In genomic region chr22:20129747-20130014, GRCh38 we compare ENCODE assay signal across 16 cellular contexts. TPM values are rescaled to one million over a fixed set of nuclear protein-coding genes. Genes with fewer than 3 reads are reported as not detected.
DNase-seq lines count a peak whose midpoint lies in the region; ATAC-seq and TF ChIP-seq lines count a peak whose summit lies in the region.
"Had no signal": no experiment of that assay in that cellular context is flagged by ENCODE, and none has a peak within 500 bp of the region (broad histone marks: within the 10 kb centered on the region; RNA-seq: fewer than 3 reads in every experiment).

No MANE protein-coding gene starts in this region.

- TF ChIP-seq CTCF in 22Rv1 (IDR thresholded peaks at IDR 0.05) (no peak), natural killer cell (IDR thresholded peaks at IDR 0.05) (no peak)

- ATAC-seq in natural killer cell: no peak
- ATAC-seq in GM18873 (IDR thresholded peaks at IDR 0.05; ENCODE audit: low FRiP score, unreplicated experiment): no peak

- no peak overlapping the region for H3K4me3 ChIP-seq in BLaER1 treated with 17β-estradiol and CSF1 and Interleukin-3, amounts not matched to agents 10 nM and 100 nM
- H3K4me3 ChIP-seq: esophagus squamous epithelium, SK-N-MC, skin epidermis, vagina had no signal

- DNase-seq in activated T-helper 1 cell treated with anti-CD3 and anti-CD28 coated beads, Interleukin-12 subunit alpha, Interleukin-12 subunit beta, Interleukin-2, Interleukin-4 antibody, amounts not matched to agents 30 ng/mL and 10 ng/mL and 1 ng/mL, durations not matched to agents 14 hours and 24 hours and 36 hours (ENCODE audit: low spot score): no peak
- DNase-seq in natural killer cell (no peak), occipital lobe (lab: John Stamatoyannopoulos, UW) (no peak), C1 segment of cervical spinal cord (lab: John Stamatoyannopoulos, UW) (no peak)
- DNase-seq: activated B cell treated with CpG ODN at 0.5 μM for 24 hours, esophagus squamous epithelium, GDM1 had no signal

- H3K9ac ChIP-seq in BLaER1 treated with 17β-estradiol and CSF1 and Interleukin-3, amounts not matched to agents 10 nM and 100 nM: 0 out of 22 replicates have a peak overlapping the region, but pooled peaks of 3 of the 11 experiments have one; percentile 8 to 87 (median 24)

- no peaks in the 10 kb centered on the region for H3K27me3 Mint-ChIP-seq in activated T-helper 1 cell treated with anti-CD3 and anti-CD28 coated beads, Interleukin-12 subunit alpha, Interleukin-12 subunit beta, Interleukin-2, Interleukin-4 antibody, amounts not matched to agents 30 ng/mL and 10 ng/mL and 1 ng/mL, durations not matched to agents 14 hours and 24 hours and 36 hours (ENCODE audit: insufficient read depth)
- no peaks in the 10 kb centered on the region for H3K27me3 Mint-ChIP-seq in natural killer cell (ENCODE audit: low read depth in 2 of 2)
- H3K27me3 Mint-ChIP-seq: activated B cell treated with CpG ODN at 0.5 μM for 24 hours had no signal

- peak overlapping the region in 10 of 11 experiments; percentile 5 to 99 (median 73); a peak in 11 of 22 replicates for H3K4me2 ChIP-seq in BLaER1 treated with 17β-estradiol and CSF1 and Interleukin-3, amounts not matched to agents 10 nM and 100 nM

- peak overlapping the region; percentile 74 for H3K27ac ChIP-seq in 22Rv1
- H3K27ac ChIP-seq in BLaER1 treated with 17β-estradiol and CSF1 and Interleukin-3, amounts not matched to agents 10 nM and 100 nM: no peak overlapping the region
- H3K27ac ChIP-seq: SK-N-MC had no signal

- H3K27ac Mint-ChIP-seq in activated T-helper 1 cell treated with anti-CD3 and anti-CD28 coated beads, Interleukin-12 subunit alpha, Interleukin-12 subunit beta, Interleukin-2, Interleukin-4 antibody, amounts not matched to agents 30 ng/mL and 10 ng/mL and 1 ng/mL, durations not matched to agents 14 hours and 24 hours and 36 hours: no peak overlapping the region
- no peak overlapping the region for H3K27ac Mint-ChIP-seq in natural killer cell
- H3K27ac Mint-ChIP-seq: activated naive CD4-positive, alpha-beta T cell treated with anti-CD3 and anti-CD28 coated beads for 36 hours had no signal

- H4K20me1 ChIP-seq in BLaER1 treated with 17β-estradiol and CSF1 and Interleukin-3, amounts not matched to agents 10 nM and 100 nM: peaks cover 20 to 89% (median 88%) of the 10 kb centered on the region in 11 experiments; a peak in 21 of 22 replicates

- no peaks in the 10 kb centered on the region for H3K27me3 ChIP-seq in BLaER1 treated with 17β-estradiol and CSF1 and Interleukin-3, amounts not matched to agents 10 nM and 100 nM
- H3K27me3 ChIP-seq: esophagus squamous epithelium, vagina had no signal

- peak overlapping the region; percentile 33 for H3K4me3 Mint-ChIP-seq in activated T-helper 1 cell treated with anti-CD3 and anti-CD28 coated beads, Interleukin-12 subunit alpha, Interleukin-12 subunit beta, Interleukin-2, Interleukin-4 antibody, amounts not matched to agents 30 ng/mL and 10 ng/mL and 1 ng/mL, durations not matched to agents 14 hours and 24 hours and 36 hours
- peak overlapping the region; percentile 60 for H3K4me3 Mint-ChIP-seq in natural killer cell

- peaks cover 20% of the 10 kb centered on the region for H3K36me3 Mint-ChIP-seq in activated T-helper 1 cell treated with anti-CD3 and anti-CD28 coated beads, Interleukin-12 subunit alpha, Interleukin-12 subunit beta, Interleukin-2, Interleukin-4 antibody, amounts not matched to agents 30 ng/mL and 10 ng/mL and 1 ng/mL, durations not matched to agents 14 hours and 24 hours and 36 hours (ENCODE audit: low read depth)
- no peaks in the 10 kb centered on the region for H3K36me3 Mint-ChIP-seq in natural killer cell

- H3K9me3 ChIP-seq in BLaER1 treated with 17β-estradiol and CSF1 and Interleukin-3, amounts not matched to agents 10 nM and 100 nM (replicated peaks in 1 of 11): no peaks in the 10 kb centered on the region
- H3K9me3 ChIP-seq: esophagus squamous epithelium, vagina had no signal

- peaks cover 10% of the 10 kb centered on the region for H3K4me1 Mint-ChIP-seq in activated T-helper 1 cell treated with anti-CD3 and anti-CD28 coated beads, Interleukin-12 subunit alpha, Interleukin-12 subunit beta, Interleukin-2, Interleukin-4 antibody, amounts not matched to agents 30 ng/mL and 10 ng/mL and 1 ng/mL, durations not matched to agents 14 hours and 24 hours and 36 hours (ENCODE audit: low read depth)
- H3K4me1 Mint-ChIP-seq in natural killer cell: peaks cover 0 to 27% of the 10 kb centered on the region in 2 donors

- intact Hi-C loops in activated T-helper 1 cell treated with anti-CD3 and anti-CD28 coated beads, Interleukin-12 subunit alpha, Interleukin-12 subunit beta, Interleukin-2, Interleukin-4 antibody, amounts not matched to agents 30 ng/mL and 10 ng/mL and 1 ng/mL, durations not matched to agents 14 hours and 24 hours and 36 hours (cut with micrococcal nuclease): loop anchor here (1.0 to 2.0 kb wide), 2 partner anchors 109 to 159 kb away; partner anchors contain the start of gene TANGO2
- intact Hi-C loops in natural killer cell (cut with micrococcal nuclease): loop anchor here (2.0 to 5.0 kb wide), 2 partner anchors 13 to 157 kb away; partner anchors contain the start of genes RANBP1 and TRMT2A

- H3K9me3 Mint-ChIP-seq in activated T-helper 1 cell treated with anti-CD3 and anti-CD28 coated beads, Interleukin-12 subunit alpha, Interleukin-12 subunit beta, Interleukin-2, Interleukin-4 antibody, amounts not matched to agents 30 ng/mL and 10 ng/mL and 1 ng/mL, durations not matched to agents 14 hours and 24 hours and 36 hours: no peaks in the 10 kb centered on the region
- no peaks in the 10 kb centered on the region for H3K9me3 Mint-ChIP-seq in natural killer cell
- H3K9me3 Mint-ChIP-seq: activated B cell treated with CpG ODN at 0.5 μM for 24 hours; activated naive CD4-positive, alpha-beta T cell treated with anti-CD3 and anti-CD28 coated beads for 36 hours; activated T-cell treated with anti-CD3 and anti-CD28 coated beads, Interleukin-2, amount 50 U/mL, for 4 hours had no signal

- H3K36me3 ChIP-seq in BLaER1 treated with 17β-estradiol and CSF1 and Interleukin-3, amounts not matched to agents 10 nM and 100 nM: peaks cover 31 to 48% (median 39%) of the 10 kb centered on the region in 11 experiments

- peaks cover 30 to 88% (median 70%) of the 10 kb centered on the region in 10 experiments for H3K4me1 ChIP-seq in BLaER1 treated with 17β-estradiol and CSF1 and Interleukin-3, amounts not matched to agents 10 nM and 100 nM

RNA-seq across cellular contexts. Expression of gene ZDHHC8, which starts 1.9 kb away (rescaled TPM):
- 83.9 and 92.3 TPM in 2 replicates for total RNA-seq in activated T-helper 1 cell treated with anti-CD3 and anti-CD28 coated beads, Interleukin-12 subunit alpha, Interleukin-12 subunit beta, Interleukin-2, Interleukin-4 antibody, amounts not matched to agents 30 ng/mL and 10 ng/mL and 1 ng/mL, durations not matched to agents 14 hours and 24 hours and 36 hours
- total RNA-seq in natural killer cell (10 to 100 TPM; 64.0 to 75.6 (median 65.3) TPM), occipital lobe (3.3 TPM)

RNA-seq across cellular contexts. Expression of gene TRMT2A, which starts 12.7 kb away (rescaled TPM):
- 142 and 161 TPM in 2 replicates for total RNA-seq in activated T-helper 1 cell treated with anti-CD3 and anti-CD28 coated beads, Interleukin-12 subunit alpha, Interleukin-12 subunit beta, Interleukin-2, Interleukin-4 antibody, amounts not matched to agents 30 ng/mL and 10 ng/mL and 1 ng/mL, durations not matched to agents 14 hours and 24 hours and 36 hours
- total RNA-seq in natural killer cell (100 to 1,000 TPM in 1 of 3 donors, 10 to 100 TPM in 2; 86.4 to 104 (median 86.5) TPM), occipital lobe (25.9 TPM)

RNA-seq across cellular contexts. Expression of gene RANBP1, which starts 13.8 kb away (rescaled TPM):
- total RNA-seq in activated T-helper 1 cell treated with anti-CD3 and anti-CD28 coated beads, Interleukin-12 subunit alpha, Interleukin-12 subunit beta, Interleukin-2, Interleukin-4 antibody, amounts not matched to agents 30 ng/mL and 10 ng/mL and 1 ng/mL, durations not matched to agents 14 hours and 24 hours and 36 hours: 509 and 524 TPM in 2 replicates
- total RNA-seq in natural killer cell (10 to 100 TPM; 54.0 to 61.0 (median 56.3) TPM), occipital lobe (90.6 TPM)

RNA-seq across cellular contexts. Expression of gene CCDC188, which starts 21.2 kb away (rescaled TPM):
- total RNA-seq in activated T-helper 1 cell treated with anti-CD3 and anti-CD28 coated beads, Interleukin-12 subunit alpha, Interleukin-12 subunit beta, Interleukin-2, Interleukin-4 antibody, amounts not matched to agents 30 ng/mL and 10 ng/mL and 1 ng/mL, durations not matched to agents 14 hours and 24 hours and 36 hours: 0.26 TPM in 1 of 2 replicates, not detected in the other
- total RNA-seq in natural killer cell: under 1 TPM in 1 of 3 donors, not detected in 2; 0.64 TPM
- total RNA-seq in occipital lobe: not detected
- total RNA-seq: activated B cell treated with CpG ODN at 0.5 μM for 24 hours; activated naive CD4-positive, alpha-beta T cell treated with anti-CD3 and anti-CD28 coated beads for 36 hours; activated T-cell treated with anti-CD3 and anti-CD28 coated beads, Interleukin-2, amount 50 U/mL, for 4 hours; mononuclear cell; vagina had no signal

RNA-seq across cellular contexts. Expression of gene DGCR8, which starts 49.6 kb away (rescaled TPM):
- 79.3 and 81.0 TPM in 2 replicates for total RNA-seq in activated T-helper 1 cell treated with anti-CD3 and anti-CD28 coated beads, Interleukin-12 subunit alpha, Interleukin-12 subunit beta, Interleukin-2, Interleukin-4 antibody, amounts not matched to agents 30 ng/mL and 10 ng/mL and 1 ng/mL, durations not matched to agents 14 hours and 24 hours and 36 hours
- total RNA-seq in natural killer cell (10 to 100 TPM; 45.3 to 64.7 (median 64.0) TPM), occipital lobe (37.0 TPM)

Comparison
In these comparisons a context has a peak if more than half of its experiments do, and no peak if none do; other contexts are left out.
1. RNA of gene ZDHHC8, which starts 1.9 kb away (total RNA-seq): 83.9 to 92.3 TPM in activated T-helper 1 cell treated with anti-CD3 and anti-CD28 coated beads, Interleukin-12 subunit alpha, Interleukin-12 subunit beta, Interleukin-2, Interleukin-4 antibody, amounts not matched to agents 30 ng/mL and 10 ng/mL and 1 ng/mL, durations not matched to agents 14 hours and 24 hours and 36 hours and 64.0 to 75.6 TPM in natural killer cell; 3.3 TPM in occipital lobe (single experiment); every median in the first group is over 10 times any median in the second.